24 cellular contexts compared by ENCODE assay signal in the genomic region with DNA sequence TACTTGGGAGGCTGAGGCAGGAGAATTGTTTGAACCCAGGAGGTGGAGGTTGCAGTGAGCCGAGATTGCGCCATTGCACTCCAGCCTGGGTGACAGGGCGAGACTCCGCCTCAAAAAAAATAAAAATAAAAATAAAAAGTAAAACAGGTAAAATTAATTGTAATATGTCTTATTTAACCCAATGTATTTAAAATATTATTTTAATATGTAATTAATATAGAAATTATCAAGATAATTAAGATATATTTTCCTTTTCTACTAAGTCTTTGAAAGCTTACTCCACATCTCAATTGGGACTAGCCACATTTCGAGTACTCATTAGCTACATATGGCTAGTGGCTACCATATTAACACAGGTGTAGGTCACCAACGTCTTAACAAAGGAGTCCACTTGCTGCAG.
"Had no signal": no experiment of that assay in that cellular context is flagged by ENCODE, and none has a peak within 500 bp of the region (broad histone marks: within the 10 kb centered on the region; RNA-seq: fewer than 3 reads in every experiment).

No MANE protein-coding gene starts in this region.

- H3K9ac ChIP-seq: parathyroid adenoma had no signal

- H3K79me2 ChIP-seq: parathyroid adenoma had no signal

- H3K4me2 ChIP-seq: smooth muscle cell had no signal

- H3K4me3 ChIP-seq: coronary artery, esophagus muscularis mucosa, gastroesophageal sphincter, heart right ventricle, left lung, lower lobe of right lung, smooth muscle cell, testis, tibial artery had no signal

- H3K4me1 ChIP-seq: lower lobe of right lung had no signal

- H3K27ac ChIP-seq: esophagus muscularis mucosa, foreskin keratinocyte, gastroesophageal sphincter, left lung, lower lobe of right lung, parathyroid adenoma, testis had no signal

- H3K9me3 ChIP-seq: testis had no signal

- H3K36me3 ChIP-seq: esophagus muscularis mucosa, gastroesophageal sphincter, left lung, lower lobe of right lung, tibial artery had no signal

- H2AFZ ChIP-seq: parathyroid adenoma had no signal

- ATAC-seq: foreskin keratinocyte; gastroesophageal sphincter; heart right ventricle; left cardiac atrium; left lung; lower lobe of right lung; naive thymus-derived CD8-positive, alpha-beta T cell; stimulated activated naive CD8-positive, alpha-beta T cell treated with anti-CD3 and anti-CD28 coated beads, Interleukin-15, amount 100 ng/mL, for 72 hours had no signal

- H3K27me3 ChIP-seq: esophagus muscularis mucosa, foreskin keratinocyte, gastroesophageal sphincter, heart right ventricle, left lung, testis, tibial artery had no signal

- DNase-seq: dermis blood vessel endothelial cell; effector memory CD4-positive, alpha-beta T cell; foreskin keratinocyte; heart right ventricle; hippocampal formation; left cardiac atrium; left lung; lower lobe of right lung; naive thymus-derived CD8-positive, alpha-beta T cell; nephron progenitor cell; nucleus accumbens; stimulated activated CD4-positive, alpha-beta T cell treated with anti-CD3 and anti-CD28 coated beads, Interleukin-12 subunit alpha, Interleukin-12 subunit beta, amount 100 ng/mL, for 4 hours; stimulated activated CD4-positive, alpha-beta T cell treated with anti-CD3 and anti-CD28 coated beads, Interleukin-1b, Interleukin-23, amount 100 ng/mL, for 48 hours; stimulated activated CD4-positive, alpha-beta T cell treated with anti-CD3 and anti-CD28 coated beads, Interleukin-4, amount 100 ng/mL, for 1 hour; stimulated activated CD8-positive, alpha-beta memory T cell treated with anti-CD3 and anti-CD28 coated beads, Interleukin-4, amount 100 ng/mL, for 48 hours; stimulated activated naive CD4-positive, alpha-beta T cell; stimulated activated naive CD8-positive, alpha-beta T cell treated with anti-CD3 and anti-CD28 coated beads, Interleukin-15, amount 100 ng/mL, for 72 hours; testis; tibial artery had no signal
